12 cellular contexts compared by ENCODE assay signal in the genomic region with DNA sequence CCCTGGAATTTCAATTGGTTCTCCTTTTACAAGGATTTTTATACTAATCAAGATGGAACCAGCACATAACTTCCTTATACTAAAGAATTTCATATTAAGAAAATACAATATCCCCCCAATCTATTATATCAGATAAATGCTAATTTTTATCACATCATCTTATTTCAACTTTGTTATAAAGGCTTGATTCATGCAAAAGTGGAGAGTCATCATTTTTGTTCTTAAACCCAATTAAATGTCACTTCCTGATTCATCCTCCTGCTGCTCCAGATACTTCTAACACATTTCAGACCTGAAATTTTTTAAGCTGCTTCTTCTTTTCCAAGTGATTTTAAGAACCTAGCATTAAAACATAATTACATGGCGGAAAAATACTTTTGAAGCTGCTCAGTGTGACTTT.
"Had no signal": no experiment of that assay in that cellular context is flagged by ENCODE, and none has a peak within 500 bp of the region (broad histone marks: within the 10 kb centered on the region; RNA-seq: fewer than 3 reads in every experiment).

No MANE protein-coding gene starts in this region.

- H3K9me3 Mint-ChIP-seq: central memory CD8-positive, alpha-beta T cell; naive thymus-derived CD8-positive, alpha-beta T cell; stimulated activated naive CD8-positive, alpha-beta T cell treated with anti-CD3 and anti-CD28 coated beads, Interleukin-15, Interleukin-2, amounts not matched to agents 100 ng/mL and 50 ng/mL, for 24 hours had no signal

- H3K4me3 Mint-ChIP-seq: activated naive CD8-positive, alpha-beta T cell; central memory CD8-positive, alpha-beta T cell; naive thymus-derived CD8-positive, alpha-beta T cell; stimulated activated naive CD8-positive, alpha-beta T cell treated with anti-CD3 and anti-CD28 coated beads, Interleukin-15, Interleukin-2, amounts not matched to agents 100 ng/mL and 50 ng/mL, for 24 hours had no signal

- FAIRE-seq: bronchial epithelial cell had no signal

- H3K36me3 Mint-ChIP-seq: activated naive CD8-positive, alpha-beta T cell; naive thymus-derived CD8-positive, alpha-beta T cell had no signal

- H3K4me1 ChIP-seq: esophagus squamous epithelium, left lung, lower lobe of right lung, upper lobe of right lung had no signal

- H3K4me3 ChIP-seq: esophagus squamous epithelium, left lung, lower lobe of right lung, thyroid gland, upper lobe of right lung had no signal

- H3K27me3 ChIP-seq: esophagus squamous epithelium, left lung, thyroid gland, upper lobe of right lung had no signal

- H3K27ac Mint-ChIP-seq: activated naive CD8-positive, alpha-beta T cell; naive thymus-derived CD8-positive, alpha-beta T cell; stimulated activated naive CD8-positive, alpha-beta T cell treated with anti-CD3 and anti-CD28 coated beads, Interleukin-15, Interleukin-2, amounts not matched to agents 100 ng/mL and 50 ng/mL, for 24 hours had no signal

- H3K27ac ChIP-seq: epithelial cell of prostate, esophagus squamous epithelium, left lung, lower lobe of right lung, thyroid gland, upper lobe of right lung, WERI-Rb-1 had no signal

- H3K4me1 Mint-ChIP-seq: central memory CD8-positive, alpha-beta T cell; naive thymus-derived CD8-positive, alpha-beta T cell had no signal

- H3K9me3 ChIP-seq: esophagus squamous epithelium, left lung, lower lobe of right lung, thyroid gland, upper lobe of right lung had no signal

- DNase-seq: esophagus squamous epithelium, upper lobe of right lung had no signal

- H3K36me3 ChIP-seq: esophagus squamous epithelium, left lung, lower lobe of right lung, thyroid gland, upper lobe of right lung, WERI-Rb-1 had no signal
